In genomic region chr20:31690124-31690666, GRCh38 we compare ENCODE assay signal across 17 cellular contexts. TPM values are rescaled to one million over a fixed set of nuclear protein-coding genes. Genes with fewer than 3 reads are reported as not detected.
DNase-seq lines count a peak whose midpoint lies in the region; ATAC-seq and TF ChIP-seq lines count a peak whose summit lies in the region.
"Had no signal": no experiment of that assay in that cellular context is flagged by ENCODE, and none has a peak within 500 bp of the region (broad histone marks: within the 10 kb centered on the region; RNA-seq: fewer than 3 reads in every experiment).

No MANE protein-coding gene starts in this region.

- no peaks in the 10 kb centered on the region for H3K9me3 Mint-ChIP-seq in activated T-cell treated with anti-CD3 and anti-CD28 coated beads, Interleukin-2, amount 50 U/mL, for 24 hours
- no peaks in the 10 kb centered on the region for H3K9me3 Mint-ChIP-seq in activated T-cell treated with anti-CD3 and anti-CD28 coated beads, Interleukin-2, amount 50 U/mL, for 4 hours
- H3K9me3 Mint-ChIP-seq in T-cell = no peaks in the 10 kb centered on the region

- H3K4me3 Mint-ChIP-seq in activated T-cell treated with anti-CD3 and anti-CD28 coated beads, Interleukin-2, amount 50 U/mL, for 24 hours = no peak overlapping the region
- H3K4me3 Mint-ChIP-seq in activated T-cell treated with anti-CD3 and anti-CD28 coated beads, Interleukin-2, amount 50 U/mL, for 4 hours = no peak overlapping the region
- H3K4me3 Mint-ChIP-seq in T-cell = no peak overlapping the region

- no peak overlapping the region for H3K4me3 ChIP-seq in dorsolateral prefrontal cortex
- H3K4me3 ChIP-seq: suprapubic skin had no signal

- DNase-seq in activated T-cell treated with anti-CD3 and anti-CD28 coated beads, Interleukin-2, amount 50 U/mL, for 24 hours = no peak
- no peak for DNase-seq in activated T-cell treated with anti-CD3 and anti-CD28 coated beads, Interleukin-2, amount 50 U/mL, for 4 hours
- no peak for DNase-seq in T-cell
- DNase-seq in dorsolateral prefrontal cortex = no peak
- DNase-seq in substantia nigra (lab: John Stamatoyannopoulos, UW) = no peak
- DNase-seq in NCI-H1436 treated with DMSO at 0.1 percent for 48 hours (lab: John Stamatoyannopoulos, UW) = no peak
- DNase-seq in OCI-M1 (lab: John Stamatoyannopoulos, UW) = no peak
- DNase-seq: activated CD4-positive, alpha-beta T cell treated with anti-CD3 and anti-CD28 coated beads for 4 hours; dermis blood vessel endothelial cell; hypothalamus; NCI-H2029 treated with DMSO at 0.1 percent for 48 hours; NCI-H69 had no signal

- H3K36me3 Mint-ChIP-seq in activated T-cell treated with anti-CD3 and anti-CD28 coated beads, Interleukin-2, amount 50 U/mL, for 24 hours (ENCODE audit: low read depth) = peaks cover 93% of the 10 kb centered on the region
- peaks cover 42% of the 10 kb centered on the region for H3K36me3 Mint-ChIP-seq in activated T-cell treated with anti-CD3 and anti-CD28 coated beads, Interleukin-2, amount 50 U/mL, for 4 hours (ENCODE audit: insufficient read depth)
- peaks cover 34% of the 10 kb centered on the region for H3K36me3 Mint-ChIP-seq in T-cell

- H3K27me3 Mint-ChIP-seq in activated T-cell treated with anti-CD3 and anti-CD28 coated beads, Interleukin-2, amount 50 U/mL, for 24 hours = no peaks in the 10 kb centered on the region
- H3K27me3 Mint-ChIP-seq in activated T-cell treated with anti-CD3 and anti-CD28 coated beads, Interleukin-2, amount 50 U/mL, for 4 hours (ENCODE audit: low read depth) = no peaks in the 10 kb centered on the region
- no peaks in the 10 kb centered on the region for H3K27me3 Mint-ChIP-seq in T-cell

- ATAC-seq in activated T-cell treated with anti-CD3 and anti-CD28 coated beads, Interleukin-2, amount 50 U/mL, for 4 hours = no peak
- ATAC-seq in T-cell (replicated peaks in 1 of 4) (no peak), GM21528 (IDR thresholded peaks at IDR 0.05; ENCODE audit: low FRiP score, unreplicated experiment) (no peak)
- ATAC-seq: left lobe of liver, Panc1 had no signal

- H3K4me1 Mint-ChIP-seq in activated T-cell treated with anti-CD3 and anti-CD28 coated beads, Interleukin-2, amount 50 U/mL, for 24 hours (ENCODE audit: low read depth) = peaks cover 70% of the 10 kb centered on the region
- H3K4me1 Mint-ChIP-seq in activated T-cell treated with anti-CD3 and anti-CD28 coated beads, Interleukin-2, amount 50 U/mL, for 4 hours (ENCODE audit: low read depth) = peaks cover 62% of the 10 kb centered on the region
- H3K4me1 Mint-ChIP-seq in T-cell = peaks cover 49 to 72% (median 55%) of the 10 kb centered on the region in 3 donors

- no peak for TF ChIP-seq CTCF in dorsolateral prefrontal cortex (IDR thresholded peaks at IDR 0.05 in 54 of 56, conservative IDR thresholded peaks at IDR 0.05 in 2 of 56; ENCODE audit: low read depth in 1 of 56, partially characterized antibody in 56 of 56)

- intact Hi-C loops in dorsolateral prefrontal cortex (cut with DNase I) = no loop called here

- CTCF ChIA-PET in T-cell (lab: Charles Lee) = no interaction called here

- H3K27ac ChIP-seq in dorsolateral prefrontal cortex = peak overlapping the region in 52 of 59 donors; percentile 10 to 96 (median 75)
- H3K27ac ChIP-seq in substantia nigra (ENCODE audit: low read depth, low read length, poor library complexity, severe bottlenecking) = peak overlapping the region; percentile 67
- H3K27ac ChIP-seq: suprapubic skin had no signal

- no peaks in the 10 kb centered on the region for H3K27me3 ChIP-seq in dorsolateral prefrontal cortex
- H3K27me3 ChIP-seq: suprapubic skin had no signal

- peak overlapping the region; percentile 41 for H3K27ac Mint-ChIP-seq in activated T-cell treated with anti-CD3 and anti-CD28 coated beads, Interleukin-2, amount 50 U/mL, for 24 hours
- H3K27ac Mint-ChIP-seq in T-cell = peak overlapping the region; percentile 45 to 80

- POLR2A ChIA-PET in T-cell (lab: Charles Lee) = interaction anchor here in 1 of 2 donors (0.7 kb wide), 1 partner anchor 26 kb away, joined by 3 read pairs; no protein-coding TSS in a partner anchor

RNA-seq across cellular contexts. Expression of gene BCL2L1, which starts 32.5 kb away (rescaled TPM):
- total RNA-seq in activated T-cell treated with anti-CD3 and anti-CD28 coated beads, Interleukin-2, amount 50 U/mL, for 4 hours = 100 to 1,000 TPM; 237 to 274 (median 248) TPM
- total RNA-seq in T-cell (10 to 100 TPM; 26.6 to 33.8 (median 27.7) TPM), dorsolateral prefrontal cortex (100 to 1,000 TPM in 77 of 120 experiments, 10 to 100 TPM in 43; 79.5 to 144 (median 103) TPM)

RNA-seq across cellular contexts. Expression of gene TPX2, which starts 48.9 kb away (rescaled TPM):
- 1 to 10 TPM; 8.0 to 9.9 (median 9.3) TPM for total RNA-seq in activated T-cell treated with anti-CD3 and anti-CD28 coated beads, Interleukin-2, amount 50 U/mL, for 4 hours
- total RNA-seq in T-cell (1 to 10 TPM in 4 of 5 donors, under 1 TPM in 1; 0.99 to 3.0 (median 1.4) TPM), dorsolateral prefrontal cortex (1 to 10 TPM; 1.1 to 4.1 (median 2.6) TPM)

RNA-seq across cellular contexts. Expression of gene COX4I2, which starts 52.5 kb away (rescaled TPM):
- not detected for total RNA-seq in activated T-cell treated with anti-CD3 and anti-CD28 coated beads, Interleukin-2, amount 50 U/mL, for 4 hours
- total RNA-seq in T-cell (not detected), dorsolateral prefrontal cortex (1 to 10 TPM in 73 of 120 experiments, under 1 TPM in 16, not detected in 31; 0.66 to 5.5 (median 1.8) TPM)
- total RNA-seq: dermis blood vessel endothelial cell, left lobe of liver, myocyte had no signal
